In genomic region chr1:1031659-1032245, GRCh38 we compare ENCODE assay signal across 12 cellular contexts. TPM values are rescaled to one million over a fixed set of nuclear protein-coding genes. Genes with fewer than 3 reads are reported as not detected.
DNase-seq lines count a peak whose midpoint lies in the region; ATAC-seq and TF ChIP-seq lines count a peak whose summit lies in the region.
"Had no signal": no experiment of that assay in that cellular context is flagged by ENCODE, and none has a peak within 500 bp of the region (broad histone marks: within the 10 kb centered on the region; RNA-seq: fewer than 3 reads in every experiment).

No MANE protein-coding gene starts in this region.

- no peak overlapping the region for H3K4me3 Mint-ChIP-seq in activated T-cell treated with anti-CD3 and anti-CD28 coated beads, Interleukin-2, amount 50 U/mL, for 24 hours
- H3K4me3 Mint-ChIP-seq in T-cell = peak overlapping the region; percentile 25 to 73 (median 39)
- peak overlapping the region; percentile 49 for H3K4me3 Mint-ChIP-seq in endodermal cell

- H3K4me3 ChIP-seq in endodermal cell (ENCODE audit: low read length) = no peak overlapping the region

- H3K36me3 ChIP-seq in endodermal cell (ENCODE audit: control insufficient read depth, insufficient read depth, low read length) = peaks cover 9% of the 10 kb centered on the region

- ATAC-seq in T-cell (replicated peaks in 1 of 4) (no peak), sciatic nerve (peak; percentile 9)
- ATAC-seq: activated CD4-positive, CD25-positive, alpha-beta regulatory T cell treated with anti-CD3 and anti-CD28 coated beads, Interleukin-2, amount 50 U/mL, for 24 hours had no signal

- peaks cover 6% of the 10 kb centered on the region for H3K4me1 ChIP-seq in endodermal cell (ENCODE audit: control insufficient read depth, insufficient read depth, low read length)

- no peak for DNase-seq in activated T-cell treated with anti-CD3 and anti-CD28 coated beads, Interleukin-2, amount 50 U/mL, for 24 hours
- DNase-seq in activated T-cell treated with anti-CD3 and anti-CD28 coated beads, Interleukin-2, amount 50 U/mL, for 1 hour = no peak
- DNase-seq in T-cell (no peak), endodermal cell (no peak), sciatic nerve (ENCODE audit: low spot score) (no peak), DMS153 (lab: John Stamatoyannopoulos, UW) (no peak), 8988T (no peak), NCI-H2196 treated with DMSO at 0.1 percent for 48 hours (lab: John Stamatoyannopoulos, UW; ENCODE audit: unreplicated experiment) (no peak)
- DNase-seq: NCI-H226; stimulated activated CD4-positive, alpha-beta T cell treated with anti-CD3 and anti-CD28 coated beads, Interleukin-12 subunit alpha, Interleukin-12 subunit beta, amount 100 ng/mL, for 4 hours had no signal

- no peak for TF ChIP-seq CTCF in endodermal cell (conservative IDR thresholded peaks at IDR 0.05)

- peak overlapping the region; percentile 86 for H3K27ac ChIP-seq in endodermal cell (ENCODE audit: low read depth, low read length)

- peak overlapping the region; percentile 47 for H3K27ac Mint-ChIP-seq in activated T-cell treated with anti-CD3 and anti-CD28 coated beads, Interleukin-2, amount 50 U/mL, for 24 hours
- H3K27ac Mint-ChIP-seq in T-cell = no peak overlapping the region
- no peak overlapping the region for H3K27ac Mint-ChIP-seq in endodermal cell

- no peaks in the 10 kb centered on the region for H3K9me3 Mint-ChIP-seq in activated T-cell treated with anti-CD3 and anti-CD28 coated beads, Interleukin-2, amount 50 U/mL, for 24 hours
- no peaks in the 10 kb centered on the region for H3K9me3 Mint-ChIP-seq in T-cell
- no peaks in the 10 kb centered on the region for H3K9me3 Mint-ChIP-seq in endodermal cell

- intact Hi-C loops in sciatic nerve (cut with DNase I) = no loop called here

- H3K9ac ChIP-seq in endodermal cell (ENCODE audit: extremely low read depth, low read length, poor library complexity, severe bottlenecking) = no peak overlapping the region

- peaks cover 28% of the 10 kb centered on the region for H3K27me3 Mint-ChIP-seq in activated T-cell treated with anti-CD3 and anti-CD28 coated beads, Interleukin-2, amount 50 U/mL, for 24 hours
- H3K27me3 Mint-ChIP-seq in T-cell (peaks cover 10 to 21% of the 10 kb centered on the region in 2 donors), endodermal cell (ENCODE audit: insufficient read depth) (peaks cover 31% of the 10 kb centered on the region)

- peaks cover 4% of the 10 kb centered on the region for H3K27me3 ChIP-seq in endodermal cell (ENCODE audit: control insufficient read depth, insufficient read depth, low read length, poor library complexity, severe bottlenecking)

- CTCF ChIA-PET in T-cell (lab: Charles Lee) = no interaction called here

- H3K9me3 ChIP-seq in endodermal cell (ENCODE audit: control insufficient read depth, low read length) = no peaks in the 10 kb centered on the region

- H3K36me3 Mint-ChIP-seq in activated T-cell treated with anti-CD3 and anti-CD28 coated beads, Interleukin-2, amount 50 U/mL, for 24 hours (ENCODE audit: low read depth) = no peaks in the 10 kb centered on the region
- H3K36me3 Mint-ChIP-seq in T-cell (no peaks in the 10 kb centered on the region), endodermal cell (ENCODE audit: low read depth) (peaks cover 16% of the 10 kb centered on the region)

- POLR2A ChIA-PET in T-cell (lab: Charles Lee) = no interaction called here

- H3K4me1 Mint-ChIP-seq in activated T-cell treated with anti-CD3 and anti-CD28 coated beads, Interleukin-2, amount 50 U/mL, for 24 hours (ENCODE audit: low read depth) = peaks cover 9% of the 10 kb centered on the region
- H3K4me1 Mint-ChIP-seq in T-cell (peaks cover 3 to 9% (median 7%) of the 10 kb centered on the region in 3 donors), endodermal cell (peaks cover 9% of the 10 kb centered on the region)

- WGBS in endodermal cell (ENCODE audit: insufficient coverage in 1 of 2, insufficient read length in 1 of 2), 2 experiments = 92 to 95% methylated on average over 8 to 11 of the region's 11 CpGs

RNA-seq across cellular contexts. Expression of gene AGRN, which starts 11.8 kb away (rescaled TPM):
- total RNA-seq in T-cell (10 to 100 TPM in 2 of 5 donors, 1 to 10 TPM in 3; 6.0 to 16.3 (median 9.9) TPM), endodermal cell (100 to 1,000 TPM; 269 to 288 TPM), sciatic nerve (22.0 TPM)
- polyA plus RNA-seq in endodermal cell (2013, experiment 1 of 2) = 192 TPM
- 176 TPM for polyA plus RNA-seq in endodermal cell (2013, experiment 2 of 2)

RNA-seq across cellular contexts. Expression of gene ISG15, which starts 18.5 kb away (rescaled TPM):
- total RNA-seq in T-cell (10 to 100 TPM; 29.1 to 69.8 (median 48.5) TPM), endodermal cell (10 to 100 TPM; 46.6 to 48.4 TPM), sciatic nerve (18.8 TPM)
- polyA plus RNA-seq in endodermal cell (2013, experiment 1 of 2) = 31.4 TPM
- polyA plus RNA-seq in endodermal cell (2013, experiment 2 of 2) = 31.8 TPM

RNA-seq across cellular contexts. Expression of gene HES4, which starts 31.9 kb away (rescaled TPM):
- total RNA-seq in T-cell (10 to 100 TPM in 1 of 5 donors, 1 to 10 TPM in 4; 1.5 to 11.9 (median 2.6) TPM), endodermal cell (10 to 100 TPM; 16.1 to 19.7 TPM), sciatic nerve (30.5 TPM)
- polyA plus RNA-seq in endodermal cell (2013, experiment 1 of 2) = 144 TPM
- 117 TPM for polyA plus RNA-seq in endodermal cell (2013, experiment 2 of 2)

RNA-seq across cellular contexts. Expression of gene RNF223, which starts 42.4 kb away (rescaled TPM):
- total RNA-seq in T-cell = not detected
- total RNA-seq in endodermal cell = not detected
- not detected for polyA plus RNA-seq in endodermal cell (2013, experiment 1 of 2)
- not detected for polyA plus RNA-seq in endodermal cell (2013, experiment 2 of 2)
- not detected for total RNA-seq in sciatic nerve
- total RNA-seq: lung microvascular endothelial cell had no signal

RNA-seq across cellular contexts. Expression of gene PERM1, which starts 49.9 kb away (rescaled TPM):
- not detected for total RNA-seq in T-cell
- total RNA-seq in endodermal cell = not detected
- polyA plus RNA-seq in endodermal cell (2013, experiment 1 of 2) = not detected
- not detected for polyA plus RNA-seq in endodermal cell (2013, experiment 2 of 2)
- total RNA-seq in sciatic nerve = not detected
- total RNA-seq: lung microvascular endothelial cell had no signal

Comparison
In these comparisons a context has a peak if more than half of its experiments do, and no peak if none do; other contexts are left out.
1. RNA of gene AGRN, which starts 11.8 kb away (total RNA-seq): 269 to 288 TPM in endodermal cell; 22.0 TPM in sciatic nerve (single experiment) and 6.0 to 16.3 TPM in T-cell; every median in the first group is over 10 times any median in the second.